ENCODE assay signal across 13 cellular contexts in genomic region chr12:129423041-129423580, GRCh38.
DNase-seq lines count a peak whose midpoint lies in the region; ATAC-seq lines count a peak whose summit lies in the region.
"Had no signal": no experiment of that assay in that cellular context is flagged by ENCODE, and none has a peak within 500 bp of the region (broad histone marks: within the 10 kb centered on the region; RNA-seq: fewer than 3 reads in every experiment).

No MANE protein-coding gene starts in this region.

- H3K36me3 ChIP-seq in neuronal stem cell (replicated peaks in 1 of 2; ENCODE audit: control insufficient read depth in 2 of 2, insufficient read depth in 2 of 2, low read length in 2 of 2) = no peaks in the 10 kb centered on the region
- H3K36me3 ChIP-seq: BLaER1, HAP-1 had no signal

- H3K14ac ChIP-seq in neuronal stem cell (ENCODE audit: low read length) = no peak overlapping the region

- H3K27ac ChIP-seq in neuronal stem cell (replicated peaks; ENCODE audit: low read length) = no peak overlapping the region
- H3K27ac ChIP-seq: 22Rv1, BLaER1 had no signal

- DNase-seq in NCI-H1105 treated with DMSO at 0.1 percent for 48 hours (lab: John Stamatoyannopoulos, UW) (peak; percentile 12), NCI-H1105 (lab: John Stamatoyannopoulos, UW) (no peak), Daoy (ENCODE audit: low read depth) (peak; percentile 41), left lobe of liver (ENCODE audit: low spot score) (no peak), neuronal stem cell (ENCODE audit: low spot score) (no peak), left ventricle myocardium superior (no peak)
- DNase-seq: AML-193; CD8-positive, alpha-beta memory T cell; DMS53 had no signal

- no peak overlapping the region for H3K9ac ChIP-seq in neuronal stem cell (ENCODE audit: low read depth, low read length, poor library complexity)
- H3K9ac ChIP-seq: BLaER1 had no signal

- H2AK5ac ChIP-seq in neuronal stem cell (ENCODE audit: low read depth, low read length) = no peak overlapping the region

- no peaks in the 10 kb centered on the region for H3K4me1 ChIP-seq in neuronal stem cell (ENCODE audit: control insufficient read depth in 2 of 2, insufficient read depth in 1 of 2, low read depth in 1 of 2, low read length in 2 of 2)
- H3K4me1 ChIP-seq: BLaER1, HAP-1 had no signal

- intact Hi-C loops in left ventricle myocardium superior (cut with micrococcal nuclease) = no loop called here

- H4K8ac ChIP-seq in neuronal stem cell (ENCODE audit: low read depth, low read length) = no peak overlapping the region

- H3K18ac ChIP-seq in neuronal stem cell (ENCODE audit: low read length) = peak overlapping the region; percentile 9

- no peak overlapping the region for H3K4ac ChIP-seq in neuronal stem cell (ENCODE audit: low read length)

- H3K4me2 ChIP-seq in neuronal stem cell (ENCODE audit: insufficient read depth, low read length, poor library complexity, severe bottlenecking) = no peak overlapping the region
- H3K4me2 ChIP-seq: BLaER1 had no signal

- no peak overlapping the region for H3K4me3 ChIP-seq in neuronal stem cell (ENCODE audit: low read length in 2 of 2)
- H3K4me3 ChIP-seq: BLaER1, HAP-1 had no signal

- H2BK15ac ChIP-seq in neuronal stem cell (ENCODE audit: low read length) = no peak overlapping the region

- no peaks in the 10 kb centered on the region for H3K27me3 ChIP-seq in neuronal stem cell (ENCODE audit: control insufficient read depth in 3 of 3, insufficient read depth in 3 of 3, low read depth in 1 of 3, low read length in 3 of 3)
- H3K27me3 ChIP-seq: BLaER1 had no signal

- no peaks in the 10 kb centered on the region for H3K79me1 ChIP-seq in neuronal stem cell (ENCODE audit: low read depth, low read length)

- no peak overlapping the region for H2BK5ac ChIP-seq in neuronal stem cell (ENCODE audit: low read length)

- no peak overlapping the region for H4K91ac ChIP-seq in neuronal stem cell (ENCODE audit: low read depth, low read length, poor library complexity)

- H2BK120ac ChIP-seq in neuronal stem cell (ENCODE audit: low read depth, low read length) = no peak overlapping the region

- no peak overlapping the region for H2AFZ ChIP-seq in neuronal stem cell (ENCODE audit: low read length)

- ATAC-seq in left lobe of liver = peak; percentile 43
- ATAC-seq in left ventricle myocardium superior = no peak
- ATAC-seq in GM21526 (IDR thresholded peaks at IDR 0.05; ENCODE audit: low FRiP score, unreplicated experiment) = no peak

- no CpG with 5 or more reads among the region's 4 CpGs for WGBS in neuronal stem cell (ENCODE audit: extremely low coverage in 2 of 2, insufficient read length in 2 of 2, insufficient replicate concordance in 1 of 2), 2 donors

- no peak overlapping the region for H3K23ac ChIP-seq in neuronal stem cell (ENCODE audit: low read depth, low read length, poor library complexity)

- H2BK12ac ChIP-seq in neuronal stem cell (ENCODE audit: low read length) = no peak overlapping the region

- H3K9me3 ChIP-seq in neuronal stem cell (replicated peaks in 1 of 2; ENCODE audit: control insufficient read depth in 2 of 2, insufficient read depth in 1 of 2, low read depth in 1 of 2, low read length in 2 of 2) = no peaks in the 10 kb centered on the region
- H3K9me3 ChIP-seq: BLaER1, HAP-1 had no signal

Comparison
In these comparisons a context has a peak if more than half of its experiments do, and no peak if none do; other contexts are left out.
1. DNase-seq: peak in NCI-H1105 treated with DMSO at 0.1 percent for 48 hours (single experiment) and Daoy (single experiment); none in NCI-H1105 (single experiment), left lobe of liver (single experiment), neuronal stem cell (single experiment) and left ventricle myocardium superior (single experiment).